23 cellular contexts compared by ENCODE assay signal in genomic region chr10:44244745-44245600, GRCh38.
"Had no signal": no experiment of that assay in that cellular context is flagged by ENCODE, and none has a peak within 500 bp of the region (broad histone marks: within the 10 kb centered on the region; RNA-seq: fewer than 3 reads in every experiment).

No MANE protein-coding gene starts in this region.

- DNase-seq: activated CD4-positive, alpha-beta T cell treated with anti-CD3 and anti-CD28 coated beads for 48 hours; activated CD4-positive, alpha-beta T cell treated with anti-CD3 and anti-CD28 coated beads, Interleukin-2, amount 50 U/mL, for 48 hours; activated CD8-positive, alpha-beta memory T cell treated with anti-CD3 and anti-CD28 coated beads for 24 hours; activated gamma-delta T cell; activated naive CD4-positive, alpha-beta T cell treated with anti-CD3 and anti-CD28 coated beads, Interleukin-2, amount 50 U/mL, for 16 hours; activated T-cell treated with anti-CD3 and anti-CD28 coated beads, Interleukin-2, amount 50 U/mL, for 24 hours; amniotic stem cell; caudate nucleus; endodermal cell; hippocampal formation; midbrain; naive thymus-derived CD4-positive, alpha-beta T cell; nucleus accumbens; right cardiac atrium; spleen; stimulated activated naive CD4-positive, alpha-beta T cell; T-helper 9 cell; tibial artery had no signal

- ATAC-seq: activated CD4-positive, CD25-positive, alpha-beta regulatory T cell treated with anti-CD3 and anti-CD28 coated beads, Interleukin-2, amount 50 U/mL, for 24 hours; esophagus mucosa; naive thymus-derived CD4-positive, alpha-beta T cell; right cardiac atrium had no signal

- H3K4me3 ChIP-seq: spleen, suprapubic skin, tibial artery had no signal

- H3K36me3 ChIP-seq: spleen, suprapubic skin, tibial artery had no signal

- H3K27me3 ChIP-seq: spleen, suprapubic skin, tibial artery had no signal

- H3K27ac ChIP-seq: parathyroid adenoma, spleen, suprapubic skin, tibial artery, VCaP had no signal

- H3K4me1 ChIP-seq: spleen, suprapubic skin, tibial artery had no signal

- H3K9me3 ChIP-seq: suprapubic skin, tibial artery had no signal
